10 cellular contexts compared by ENCODE assay signal in the genomic region with DNA sequence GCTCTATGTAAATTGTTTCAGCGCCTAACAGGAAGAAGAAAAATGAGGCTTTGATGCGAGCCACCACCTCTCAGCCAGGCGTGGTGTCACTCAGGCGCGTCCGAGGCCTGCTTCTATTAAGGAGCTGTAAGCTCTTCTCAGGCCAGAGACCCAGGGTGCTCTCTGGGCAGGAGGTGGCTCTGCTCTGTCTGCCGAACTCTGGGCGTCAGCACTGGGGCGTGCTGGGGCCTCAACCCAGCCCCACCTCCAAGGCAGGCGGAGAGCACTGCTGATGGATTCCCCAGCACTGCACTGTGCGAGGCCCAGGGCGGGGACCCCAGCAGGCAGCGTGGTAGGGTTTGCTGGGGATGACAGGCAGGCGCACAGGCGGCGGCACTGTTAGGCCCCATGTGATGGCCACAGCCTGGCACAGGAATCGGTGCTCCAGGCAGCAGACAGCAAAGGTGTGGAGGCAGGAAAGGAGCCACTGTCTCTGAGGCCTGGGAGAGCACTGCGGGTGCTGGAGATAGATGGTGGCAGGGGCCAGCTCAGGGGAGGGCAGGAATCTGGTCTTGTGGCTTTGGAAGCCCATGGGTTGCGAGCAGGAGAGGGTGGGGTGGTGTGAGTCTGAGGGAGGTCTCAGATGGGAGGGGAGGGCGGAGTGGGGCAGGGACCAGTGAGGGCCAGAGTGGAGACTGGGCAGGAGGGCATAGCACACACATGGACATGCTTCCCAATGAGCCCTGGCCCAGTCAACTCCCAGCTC.
DNase-seq lines count a peak whose midpoint lies in the region; ATAC-seq and TF ChIP-seq lines count a peak whose summit lies in the region.
"Had no signal": no experiment of that assay in that cellular context is flagged by ENCODE, and none has a peak within 500 bp of the region (broad histone marks: within the 10 kb centered on the region; RNA-seq: fewer than 3 reads in every experiment).

No MANE protein-coding gene starts in this region.

- peaks cover 97% of the 10 kb centered on the region for H4K20me1 ChIP-seq in IMR-90 (ENCODE audit: insufficient read depth, low read length)

- no peak for TF ChIP-seq POLR2A in IMR-90 (IDR thresholded peaks at IDR 0.05; ENCODE audit: low read depth, low read length)

- WGBS in IMR-90 (ENCODE audit: extremely low coverage in 2 of 2, insufficient read length in 1 of 2), 2 experiments: 57% methylated on average over 14 of the region's 20 CpGs; no CpG with 5 or more reads in 1 of the 2 experiments

- H4K91ac ChIP-seq in IMR-90 (ENCODE audit: insufficient read depth, low read depth, low read length): no peak overlapping the region

- H4K5ac ChIP-seq in IMR-90 (ENCODE audit: low read depth, low read length): no peak overlapping the region

- H3K4me3 ChIP-seq in A673 (ENCODE audit: low read depth, low read length, poor library complexity, severe bottlenecking) (no peak overlapping the region), IMR-90 (ENCODE audit: insufficient read depth, low read depth, low read length) (no peak overlapping the region), upper lobe of right lung (no peak overlapping the region)

- no peak overlapping the region for H3K56ac ChIP-seq in IMR-90 (ENCODE audit: extremely low read depth, insufficient read depth, low read length)

- peaks cover 39% of the 10 kb centered on the region for H3K4me1 ChIP-seq in A673 (ENCODE audit: insufficient read depth, low read length, poor library complexity, severe bottlenecking)
- H3K4me1 ChIP-seq in IMR-90 (ENCODE audit: control insufficient read depth, insufficient read depth, low read length): peaks cover 51% of the 10 kb centered on the region
- peaks cover 6% of the 10 kb centered on the region for H3K4me1 ChIP-seq in upper lobe of right lung

- no peak overlapping the region for H2BK15ac ChIP-seq in IMR-90 (ENCODE audit: low read depth, low read length)

- H2AFZ ChIP-seq in IMR-90 (replicated peaks; ENCODE audit: low read length, poor library complexity): no peak overlapping the region

- H3K27me3 Mint-ChIP-seq in glutamatergic neuron (ENCODE audit: unreplicated experiment): peaks cover 36% of the 10 kb centered on the region

- no peak overlapping the region for H3K14ac ChIP-seq in IMR-90 (replicated peaks; ENCODE audit: low read depth, low read length)

- H3K27ac Mint-ChIP-seq in glutamatergic neuron (ENCODE audit: unreplicated experiment): peak overlapping the region; percentile 87
- H3K27ac Mint-ChIP-seq: CD14-positive monocyte had no signal

- no peak for TF ChIP-seq CTCF in A673 (conservative IDR thresholded peaks at IDR 0.05; ENCODE audit: low read depth, low read length)
- TF ChIP-seq CTCF in IMR-90 (conservative IDR thresholded peaks at IDR 0.05; ENCODE audit: low read depth, low read length): no peak
- TF ChIP-seq CTCF in glutamatergic neuron (IDR thresholded peaks at IDR 0.05; ENCODE audit: partially characterized antibody, unreplicated experiment): no peak
- TF ChIP-seq CTCF in upper lobe of right lung (IDR thresholded peaks at IDR 0.05): no peak

- H3K36me3 Mint-ChIP-seq in glutamatergic neuron (ENCODE audit: unreplicated experiment): no peaks in the 10 kb centered on the region

- H3K9ac ChIP-seq in IMR-90 (ENCODE audit: low read depth, low read length): no peak overlapping the region

- ATAC-seq in IMR-90 (ENCODE audit: low read depth): peak; percentile 6; the same call in 1 of the 2 replicates
- ATAC-seq in left colon: no peak
- no peak for ATAC-seq in GM21515 (IDR thresholded peaks at IDR 0.05; ENCODE audit: unreplicated experiment)
- ATAC-seq in upper lobe of right lung: no peak

- H2AK9ac ChIP-seq in IMR-90 (replicated peaks; ENCODE audit: low read depth, low read length, poor library complexity): peak overlapping the region; percentile 77

- 0 out of 2 replicates have a peak overlapping the region, but pooled peaks have one; percentile 7 for H2AK5ac ChIP-seq in IMR-90 (ENCODE audit: low read depth, low read length)

- no peak overlapping the region; the same call in 1 of the 2 replicates for H3K4ac ChIP-seq in IMR-90 (ENCODE audit: low read depth, low read length)

- H3K9me3 ChIP-seq in A673 (ENCODE audit: low read depth, low read length, poor library complexity, severe bottlenecking) (no peaks in the 10 kb centered on the region), IMR-90 (ENCODE audit: control insufficient read depth, insufficient read depth, low read length) (no peaks in the 10 kb centered on the region), upper lobe of right lung (no peaks in the 10 kb centered on the region)

- no peak for DNase-seq in A673 (ENCODE audit: low spot score)
- DNase-seq in GM19240 (ENCODE audit: insufficient read length, low spot score): peak; percentile 75
- DNase-seq in IMR-90: no peak
- no peak for DNase-seq in glutamatergic neuron
- DNase-seq in T1000 (lab: John Stamatoyannopoulos, UW): no peak
- no peak for DNase-seq in left colon
- no peak for DNase-seq in upper lobe of right lung

- H3K23ac ChIP-seq in IMR-90 (ENCODE audit: low read depth, low read length): no peak overlapping the region

- H3K27me3 ChIP-seq in A673 (replicated peaks; ENCODE audit: insufficient read depth, low read depth, low read length, poor library complexity) (no peaks in the 10 kb centered on the region), IMR-90 (ENCODE audit: control insufficient read depth, insufficient read depth, low read length) (no peaks in the 10 kb centered on the region), upper lobe of right lung (no peaks in the 10 kb centered on the region)

- H4K8ac ChIP-seq in IMR-90 (ENCODE audit: low read depth in 2 of 2, low read length in 2 of 2): no peak overlapping the region; a peak in 1 of 4 replicates

- no peak overlapping the region for H3K18ac ChIP-seq in IMR-90 (ENCODE audit: low read depth, low read length)

- no peak overlapping the region for H3K4me3 Mint-ChIP-seq in glutamatergic neuron (ENCODE audit: unreplicated experiment)
- H3K4me3 Mint-ChIP-seq: CD14-positive monocyte had no signal

- no peak overlapping the region for H2BK120ac ChIP-seq in IMR-90 (ENCODE audit: low read depth, low read length)

- no peak overlapping the region for H2BK20ac ChIP-seq in IMR-90 (ENCODE audit: low read depth, low read length)

- intact Hi-C loops in A673 (cut with micrococcal nuclease; ENCODE audit: unreplicated experiment) (no loop called here), IMR-90 (cut with micrococcal nuclease) (no loop called here), left colon (cut with DNase I, micrococcal nuclease) (no loop called here), upper lobe of right lung (cut with DNase I) (no loop called here)

- H3K79me1 ChIP-seq in IMR-90 (ENCODE audit: low read depth in 1 of 2, low read length in 2 of 2): peaks cover 34 to 95% of the 10 kb centered on the region in 2 experiments

- no peak for TF ChIP-seq RAD21 in IMR-90 (IDR thresholded peaks at IDR 0.05; ENCODE audit: low read length)

- POLR2A ChIA-PET in A673 (lab: Charles Lee; ENCODE audit: low non-redundant PET): no interaction called here
- POLR2A ChIA-PET in IMR-90 (lab: Charles Lee; ENCODE audit: unreplicated experiment): no interaction called here

- H3K9me3 Mint-ChIP-seq in glutamatergic neuron (ENCODE audit: unreplicated experiment): peaks cover 16% of the 10 kb centered on the region
- H3K9me3 Mint-ChIP-seq: CD14-positive monocyte had no signal

- dilution Hi-C loops in IMR-90 (cut with HindIII; ENCODE audit: low sequenced_read_pairs, unreplicated experiment): no loop called here

- H2BK5ac ChIP-seq in IMR-90 (ENCODE audit: low read depth, low read length, poor library complexity, severe bottlenecking): no peak overlapping the region

- H3K4me2 ChIP-seq in IMR-90 (ENCODE audit: low read depth, low read length): no peak overlapping the region

- H3K9me1 ChIP-seq in IMR-90 (ENCODE audit: insufficient read depth, low read length): peaks cover 40% of the 10 kb centered on the region

- CTCF ChIA-PET in A673 (lab: Charles Lee): interaction anchor here (1.0 kb wide), 1 partner anchor 11 kb away, joined by 3 read pairs; no protein-coding TSS in a partner anchor
- CTCF ChIA-PET in IMR-90 (lab: Yijun Ruan, JAX): no interaction called here

- in situ Hi-C loops in IMR-90 (cut with MboI; ENCODE audit: low sequenced_read_pairs): no loop called here

- H3K36me3 ChIP-seq in A673 (ENCODE audit: insufficient read depth, low read length, poor library complexity, severe bottlenecking) (no peaks in the 10 kb centered on the region), IMR-90 (ENCODE audit: control insufficient read depth, insufficient read depth, low read length) (peaks cover 4% of the 10 kb centered on the region; the same call in 1 of the 2 replicates), upper lobe of right lung (no peaks in the 10 kb centered on the region)

- H3K27ac ChIP-seq in A673 (ENCODE audit: low read depth, low read length, poor library complexity, severe bottlenecking) (peak overlapping the region; percentile 48), IMR-90 (ENCODE audit: insufficient read depth, low read length) (no peak overlapping the region), upper lobe of right lung (no peak overlapping the region)
- H3K27ac ChIP-seq: HL-60 had no signal

- no TSS peak for BruUV-seq in A673 (replicated peaks; lab: Mats Ljungman, UMichigan)
- no TSS peak for BruUV-seq in IMR-90 (replicated peaks; lab: Mats Ljungman, UMichigan)

- H3K4me1 Mint-ChIP-seq in glutamatergic neuron (ENCODE audit: low read depth, unreplicated experiment): peaks cover 64% of the 10 kb centered on the region

TF ChIP-seq in IMR-90, 13 proteins besides CTCF, POLR2A, EP300 and RAD21:
- TF ChIP-seq SMC3 (IDR thresholded peaks at IDR 0.05; ENCODE audit: low read depth, low read length) (no peak), FOS (IDR thresholded peaks at IDR 0.05; ENCODE audit: low read depth, low read length) (no peak), USF2 (IDR thresholded peaks at IDR 0.05; ENCODE audit: low read depth, low read length) (no peak), NFE2L2 (IDR thresholded peaks at IDR 0.05; ENCODE audit: low read depth, low read length) (no peak), MAFK (IDR thresholded peaks at IDR 0.05; ENCODE audit: low read depth, low read length) (no peak), RFX5 (IDR thresholded peaks at IDR 0.05; ENCODE audit: low read depth, low read length) (no peak), RCOR1 (IDR thresholded peaks at IDR 0.05; ENCODE audit: insufficient replicate concordance, low read length) (no peak), MAZ (IDR thresholded peaks at IDR 0.05; ENCODE audit: borderline replicate concordance, low read depth, low read length) (no peak), CHD1 (IDR thresholded peaks at IDR 0.05; ENCODE audit: low read depth, low read length) (no peak)
TF ChIP-seq in IMR-90: peak in this region for 0.
